In genomic region chr1:54413295-54413694, GRCh38 we compare ENCODE assay signal across 8 cellular contexts. TPM values are rescaled to one million over a fixed set of nuclear protein-coding genes. Genes with fewer than 3 reads are reported as not detected.
DNase-seq lines count a peak whose midpoint lies in the region; ATAC-seq and TF ChIP-seq lines count a peak whose summit lies in the region.
"Had no signal": no experiment of that assay in that cellular context is flagged by ENCODE, and none has a peak within 500 bp of the region (broad histone marks: within the 10 kb centered on the region; RNA-seq: fewer than 3 reads in every experiment).

No MANE protein-coding gene starts in this region.

- no peaks in the 10 kb centered on the region for H3K36me3 Mint-ChIP-seq in osteocyte (ENCODE audit: unreplicated experiment)

- H3K27ac Mint-ChIP-seq in osteocyte (ENCODE audit: unreplicated experiment) = no peak overlapping the region

- H3K4me1 ChIP-seq in foreskin keratinocyte = peaks cover 2% of the 10 kb centered on the region

- peaks cover 29% of the 10 kb centered on the region for H3K27me3 ChIP-seq in foreskin keratinocyte

- ATAC-seq in foreskin keratinocyte (peak; percentile 11), HG03469 (IDR thresholded peaks at IDR 0.05; ENCODE audit: unreplicated experiment) (no peak)

- H3K27ac ChIP-seq in foreskin keratinocyte = no peak overlapping the region
- H3K27ac ChIP-seq: SK-N-MC had no signal

- H3K27me3 Mint-ChIP-seq in osteocyte (ENCODE audit: unreplicated experiment) = peaks cover 30% of the 10 kb centered on the region

- peak; percentile 64 for DNase-seq in HCEC 1CT
- peak; percentile 70 for DNase-seq in UCSD-AML1 (lab: John Stamatoyannopoulos, UW; ENCODE audit: unreplicated experiment)
- no peak for DNase-seq in foreskin keratinocyte
- DNase-seq in putamen (ENCODE audit: low spot score) = peak; percentile 52
- no peak for DNase-seq in HT-29 (ENCODE audit: low spot score)
- DNase-seq in osteocyte (ENCODE audit: extremely low spot score, unreplicated experiment) = no peak

- H3K4me3 Mint-ChIP-seq in osteocyte (ENCODE audit: unreplicated experiment) = no peak overlapping the region

- peaks cover 18% of the 10 kb centered on the region for H3K4me1 Mint-ChIP-seq in osteocyte (ENCODE audit: unreplicated experiment)

- no peak for TF ChIP-seq CTCF in foreskin keratinocyte (conservative IDR thresholded peaks at IDR 0.05)
- TF ChIP-seq CTCF in osteocyte (IDR thresholded peaks at IDR 0.05) = no peak

- no peaks in the 10 kb centered on the region for H3K9me3 Mint-ChIP-seq in osteocyte (ENCODE audit: unreplicated experiment)

RNA-seq across cellular contexts. Expression of gene SSBP3, which starts 7.1 kb away (rescaled TPM):
- total RNA-seq in foreskin keratinocyte (12.7 and 14.9 TPM in 2 replicates), osteocyte (56.4 and 68.1 TPM in 2 replicates)
- polyA plus RNA-seq in foreskin keratinocyte = 13.3 and 17.0 TPM in 2 replicates
- total RNA-seq in HT-29 (2014; rRNA removed; shearing (Covaris generic)) = 15.5 and 18.2 TPM in 2 replicates

Comparison
In these comparisons a context has a peak if more than half of its experiments do, and no peak if none do; other contexts are left out.
1. DNase-seq: peak in HCEC 1CT (single experiment), UCSD-AML1 (single experiment) and putamen (single experiment); none in foreskin keratinocyte (0 of 2), HT-29 (single experiment) and osteocyte (single experiment).